In genomic region chr7:112726076-112726475, GRCh38 we compare ENCODE assay signal across 17 cellular contexts.
A peak's percentile ranks its signal among the peaks of the same experiment; 100 is the strongest.
DNase-seq lines count a peak whose midpoint lies in the region; ATAC-seq, FAIRE-seq and TF ChIP-seq lines count a peak whose summit lies in the region.
"Had no signal": no experiment of that assay in that cellular context is flagged by ENCODE, and none has a peak within 500 bp of the region (broad histone marks: within the 10 kb centered on the region; RNA-seq: fewer than 3 reads in every experiment).

No MANE protein-coding gene starts in this region.

- no peak overlapping the region for H2BK20ac ChIP-seq in H1 (ENCODE audit: low read length)

- no peak for ATAC-seq in GM19467 (IDR thresholded peaks at IDR 0.05; ENCODE audit: unreplicated experiment)
- ATAC-seq: Panc1 had no signal

- H3K79me1 ChIP-seq in H1 (ENCODE audit: low read depth, low read length) = no peaks in the 10 kb centered on the region
- no peaks in the 10 kb centered on the region for H3K79me1 ChIP-seq in neuronal stem cell (ENCODE audit: low read depth, low read length)

- H3K18ac ChIP-seq in H1 (ENCODE audit: extremely low read depth, low read length) (no peak overlapping the region), neuronal stem cell (ENCODE audit: low read length) (no peak overlapping the region)

- peak overlapping the region; percentile 15; the same call in 1 of the 2 replicates for H2AFZ ChIP-seq in H1 (ENCODE audit: low read length)
- H2AFZ ChIP-seq in neuronal stem cell (ENCODE audit: low read length) = peak overlapping the region; percentile 75

- no peak overlapping the region for H2AK5ac ChIP-seq in H1 (ENCODE audit: low read depth, low read length)
- no peak overlapping the region for H2AK5ac ChIP-seq in neuronal stem cell (ENCODE audit: low read depth, low read length)

- H2BK5ac ChIP-seq in H1 (ENCODE audit: low read depth, low read length) (no peak overlapping the region), neuronal stem cell (ENCODE audit: low read length) (no peak overlapping the region)

- H4K91ac ChIP-seq in H1 (replicated peaks; ENCODE audit: insufficient read length, low read length) = no peak overlapping the region
- no peak overlapping the region for H4K91ac ChIP-seq in neuronal stem cell (ENCODE audit: low read depth, low read length, poor library complexity)

- H4K20me1 ChIP-seq in H1 (replicated peaks in 1 of 2; ENCODE audit: control insufficient read depth in 1 of 2, insufficient read depth in 2 of 2, low read length in 2 of 2) = no peaks in the 10 kb centered on the region

- no peak overlapping the region for H3K27ac ChIP-seq in H1 (ENCODE audit: low read depth, low read length)
- H3K27ac ChIP-seq in neuronal stem cell (replicated peaks; ENCODE audit: low read length) = no peak overlapping the region

- no peak for TF ChIP-seq RAD21 in H1 (IDR thresholded peaks at IDR 0.05 in 1 of 2, conservative IDR thresholded peaks at IDR 0.05 in 1 of 2; ENCODE audit: low read depth in 2 of 2, low read length in 2 of 2)

- H2BK12ac ChIP-seq in H1 (ENCODE audit: low read depth, low read length) = no peak overlapping the region
- H2BK12ac ChIP-seq in neuronal stem cell (ENCODE audit: low read length) = no peak overlapping the region

- H3K4me2 ChIP-seq in H1 (ENCODE audit: insufficient read depth in 1 of 2, low read depth in 2 of 2, low read length in 2 of 2) = no peak overlapping the region
- no peak overlapping the region for H3K4me2 ChIP-seq in neuronal stem cell (ENCODE audit: insufficient read depth, low read length, poor library complexity, severe bottlenecking)

- H4K8ac ChIP-seq in H1 (ENCODE audit: extremely low read depth, insufficient read depth, low read length) = no peak overlapping the region
- H4K8ac ChIP-seq in neuronal stem cell (ENCODE audit: low read depth, low read length) = no peak overlapping the region

- H3K4me1 ChIP-seq in H1 (replicated peaks in 1 of 4; ENCODE audit: control insufficient read depth in 3 of 4, insufficient read depth in 4 of 4, low read length in 3 of 4) (no peaks in the 10 kb centered on the region), neuronal stem cell (ENCODE audit: control insufficient read depth in 2 of 2, insufficient read depth in 1 of 2, low read depth in 1 of 2, low read length in 2 of 2) (no peaks in the 10 kb centered on the region)

- no peaks in the 10 kb centered on the region for H3K27me3 ChIP-seq in H1 (replicated peaks in 1 of 4; ENCODE audit: control insufficient read depth in 3 of 4, extremely low read depth in 1 of 4, insufficient read depth in 3 of 4, low read length in 3 of 4)
- no peaks in the 10 kb centered on the region for H3K27me3 ChIP-seq in neuronal stem cell (ENCODE audit: control insufficient read depth in 3 of 3, insufficient read depth in 3 of 3, low read depth in 1 of 3, low read length in 3 of 3)

- POLR2A ChIA-PET in H1 (lab: Charles Lee; ENCODE audit: partially characterized antibody) = no interaction called here

- no peak overlapping the region for H4K5ac ChIP-seq in H1 (ENCODE audit: insufficient read length, low read depth, low read length)

- H3K23ac ChIP-seq in H1 (ENCODE audit: insufficient read length) = no peak overlapping the region
- no peak overlapping the region for H3K23ac ChIP-seq in neuronal stem cell (ENCODE audit: low read depth, low read length, poor library complexity)

- H2BK120ac ChIP-seq in H1 (replicated peaks; ENCODE audit: low read depth, low read length) (no peak overlapping the region), neuronal stem cell (ENCODE audit: low read depth, low read length) (no peak overlapping the region)

- H2BK15ac ChIP-seq in H1 (ENCODE audit: low read length) = no peak overlapping the region
- no peak overlapping the region for H2BK15ac ChIP-seq in neuronal stem cell (ENCODE audit: low read length)

- no peak for TF ChIP-seq CTCF in H1 (IDR thresholded peaks at IDR 0.05; ENCODE audit: control extremely low read depth in 1 of 3, insufficient read depth in 1 of 3, low read depth in 1 of 3, low read length in 3 of 3)

- 92% methylated on average over 3 of the region's 3 CpGs; no CpG with 5 or more reads in 1 of the 2 experiments for WGBS in H1 (ENCODE audit: extremely low coverage in 1 of 2, insufficient coverage in 1 of 2, insufficient read length in 1 of 2, insufficient replicate concordance in 2 of 2, low coverage in 1 of 2, low lambda C conversion rate in 2 of 2, missing lambda C conversion rate in 1 of 2), 2 experiments
- WGBS in neuronal stem cell (ENCODE audit: extremely low coverage in 2 of 2, insufficient read length in 2 of 2, insufficient replicate concordance in 1 of 2), 2 donors = no CpG with 5 or more reads among the region's 3 CpGs

- H3K36me3 ChIP-seq in H1 (ENCODE audit: control insufficient read depth in 2 of 4, insufficient read depth in 4 of 4, low read length in 3 of 4) (no peaks in the 10 kb centered on the region), neuronal stem cell (replicated peaks in 1 of 2; ENCODE audit: control insufficient read depth in 2 of 2, insufficient read depth in 2 of 2, low read length in 2 of 2) (no peaks in the 10 kb centered on the region)

- no peak for FAIRE-seq in H1 (lab: Jason Lieb, UNC)

- CTCF ChIA-PET in H1 (lab: Charles Lee; ENCODE audit: partially characterized antibody) = interaction anchor here (0.6 kb wide), 1 partner anchor 89 kb away, joined by 3 read pairs; no protein-coding TSS in a partner anchor

- DNase-seq in NCI-H748 (lab: John Stamatoyannopoulos, UW; ENCODE audit: unreplicated experiment) (peak; percentile 35), NCI-H748 treated with DMSO at 0.1 percent for 48 hours (lab: John Stamatoyannopoulos, UW) (no peak), RPMI8226 (peak; percentile 39), H1 (ENCODE audit: low read depth in 1 of 2, low spot score in 2 of 2) (no peak), neuronal stem cell (ENCODE audit: low spot score) (no peak), Ammon's horn (ENCODE audit: low spot score) (no peak)
- DNase-seq in effector CD4-positive, alpha-beta T cell = no peak
- DNase-seq: C1 segment of cervical spinal cord, H7, KBM-7, NCI-H1048, NCI-H2107, NCI-H774, SHP77, T-helper 2 cell had no signal

- H3K4me3 ChIP-seq in H1 (ENCODE audit: extremely low read depth in 1 of 4, insufficient read depth in 2 of 4, low read depth in 3 of 4, low read length in 4 of 4) = no peak overlapping the region
- no peak overlapping the region for H3K4me3 ChIP-seq in neuronal stem cell (ENCODE audit: low read length in 2 of 2)

- H3K4ac ChIP-seq in H1 (replicated peaks; ENCODE audit: insufficient read length, low read depth, low read length) = no peak overlapping the region
- H3K4ac ChIP-seq in neuronal stem cell (ENCODE audit: low read length) = no peak overlapping the region

- H3K79me2 ChIP-seq in H1 (ENCODE audit: control insufficient read depth in 1 of 2, insufficient read depth in 2 of 2, low read length in 2 of 2) = no peaks in the 10 kb centered on the region

- no peak overlapping the region for H3K56ac ChIP-seq in H1 (replicated peaks; ENCODE audit: insufficient read length, low read depth, low read length)

- H3K9me3 ChIP-seq in H1 (ENCODE audit: insufficient read depth in 2 of 2, low read depth in 1 of 2, low read length in 1 of 2) = no peaks in the 10 kb centered on the region; a peak in 1 of 4 replicates
- no peaks in the 10 kb centered on the region for H3K9me3 ChIP-seq in neuronal stem cell (replicated peaks in 1 of 2; ENCODE audit: control insufficient read depth in 2 of 2, insufficient read depth in 1 of 2, low read depth in 1 of 2, low read length in 2 of 2)

- H3K9ac ChIP-seq in H1 (replicated peaks in 1 of 4; ENCODE audit: extremely low read depth in 1 of 4, low read depth in 3 of 4, low read length in 3 of 4) (no peak overlapping the region), neuronal stem cell (ENCODE audit: low read depth, low read length, poor library complexity) (no peak overlapping the region)

- no peaks in the 10 kb centered on the region for H3K23me2 ChIP-seq in H1 (ENCODE audit: low read depth, low read length)

- H3K14ac ChIP-seq in H1 (ENCODE audit: insufficient read length) (no peak overlapping the region), neuronal stem cell (ENCODE audit: low read length) (no peak overlapping the region)

- no peak for TF ChIP-seq POLR2A in H1 (IDR thresholded peaks at IDR 0.05; ENCODE audit: control extremely low read depth in 1 of 2, low read depth in 2 of 2, low read length in 2 of 2)

- no peak for TF ChIP-seq EP300 in H1 (IDR thresholded peaks at IDR 0.05; ENCODE audit: borderline replicate concordance in 1 of 2, low read depth in 2 of 2, low read length in 2 of 2)

TF ChIP-seq in H1, 55 proteins besides CTCF, POLR2A, EP300 and RAD21:
- TF ChIP-seq, protein P1, sequence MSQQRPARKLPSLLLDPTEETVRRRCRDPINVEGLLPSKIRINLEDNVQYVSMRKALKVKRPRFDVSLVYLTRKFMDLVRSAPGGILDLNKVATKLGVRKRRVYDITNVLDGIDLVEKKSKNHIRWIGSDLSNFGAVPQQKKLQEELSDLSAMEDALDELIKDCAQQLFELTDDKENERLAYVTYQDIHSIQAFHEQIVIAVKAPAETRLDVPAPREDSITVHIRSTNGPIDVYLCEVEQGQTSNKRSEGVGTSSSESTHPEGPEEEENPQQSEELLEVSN (IDR thresholded peaks at IDR 0.05) = no peak
- TF ChIP-seq BRCA1 (IDR thresholded peaks at IDR 0.05; ENCODE audit: low read depth, low read length) (no peak), JUN (IDR thresholded peaks at IDR 0.05; ENCODE audit: low read depth, low read length) (no peak), KDM1A (IDR thresholded peaks at IDR 0.05; ENCODE audit: borderline replicate concordance, low read length) (no peak), EGR1 (IDR thresholded peaks at IDR 0.05; ENCODE audit: borderline replicate concordance, low read depth, low read length) (no peak), POLR2AphosphoS5 (IDR thresholded peaks at IDR 0.05; ENCODE audit: low read depth, low read length) (no peak), CHD1 (IDR thresholded peaks at IDR 0.05; ENCODE audit: low read depth, low read length) (no peak), EZH2 (IDR thresholded peaks at IDR 0.05; ENCODE audit: low read depth, low read length, severe bottlenecking) (no peak), SUZ12 (IDR thresholded peaks at IDR 0.05; ENCODE audit: low read length) (no peak)
- TF ChIP-seq, protein P2, sequence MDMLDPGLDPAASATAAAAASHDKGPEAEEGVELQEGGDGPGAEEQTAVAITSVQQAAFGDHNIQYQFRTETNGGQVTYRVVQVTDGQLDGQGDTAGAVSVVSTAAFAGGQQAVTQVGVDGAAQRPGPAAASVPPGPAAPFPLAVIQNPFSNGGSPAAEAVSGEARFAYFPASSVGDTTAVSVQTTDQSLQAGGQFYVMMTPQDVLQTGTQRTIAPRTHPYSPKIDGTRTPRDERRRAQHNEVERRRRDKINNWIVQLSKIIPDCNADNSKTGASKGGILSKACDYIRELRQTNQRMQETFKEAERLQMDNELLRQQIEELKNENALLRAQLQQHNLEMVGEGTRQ (IDR thresholded peaks at IDR 0.05; ENCODE audit: low read length) = no peak

Comparison
In these comparisons a context has a peak if more than half of its experiments do, and no peak if none do; other contexts are left out.
1. DNase-seq: peak in NCI-H748 (single experiment) and RPMI8226 (single experiment); none in NCI-H748 treated with DMSO at 0.1 percent for 48 hours (single experiment), H1 (0 of 2), neuronal stem cell (single experiment), Ammon's horn (single experiment) and effector CD4-positive, alpha-beta T cell (single experiment).